26 cellular contexts compared by ENCODE assay signal in genomic region chr21:37615962-37616361, GRCh38.
"Had no signal": no experiment of that assay in that cellular context is flagged by ENCODE, and none has a peak within 500 bp of the region (broad histone marks: within the 10 kb centered on the region; RNA-seq: fewer than 3 reads in every experiment).

No MANE protein-coding gene starts in this region.

- H3K27me3 ChIP-seq: cardiac muscle cell, Peyer's patch had no signal

- ATAC-seq: activated CD4-positive, alpha-beta T cell treated with anti-CD3 and anti-CD28 coated beads for 36 hours; activated naive CD8-positive, alpha-beta T cell treated with anti-CD3 and anti-CD28 coated beads, Interleukin-2, amount 50 U/mL, for 24 hours; PC-3 had no signal

- H3K4me2 ChIP-seq: SK-N-SH had no signal

- DNase-seq: activated CD4-positive, alpha-beta memory T cell treated with anti-CD3 and anti-CD28 coated beads for 36 hours; activated CD4-positive, alpha-beta T cell treated with anti-CD3 and anti-CD28 coated beads for 36 hours; activated CD4-positive, alpha-beta T cell treated with anti-CD3 and anti-CD28 coated beads, Interleukin-2, amount 10 ng/mL, durations not matched to agents 7 days and 5 days; activated CD8-positive, alpha-beta memory T cell treated with anti-CD3 and anti-CD28 coated beads, Interleukin-2, amount 50 U/mL, for 4 hours; activated effector memory CD4-positive, alpha-beta T cell treated with Interleukin-2 at 50 U/mL for 16 hours; activated naive CD4-positive, alpha-beta T cell treated with anti-CD3 and anti-CD28 coated beads, Interleukin-2, amount 10 ng/mL, durations not matched to agents 7 days and 5 days; activated naive CD8-positive, alpha-beta T cell treated with anti-CD3 and anti-CD28 coated beads, Interleukin-2, amount 50 U/mL, for 24 hours; activated T-cell treated with anti-CD3 and anti-CD28 coated beads for 4 hours; activated T-cell treated with anti-CD3 and anti-CD28 coated beads, Interleukin-2, amount 50 U/mL, for 48 hours; cortex of kidney; NCI-H187 treated with DMSO at 0.1 percent for 48 hours; NCI-H2081 treated with DMSO at 0.1 percent for 48 hours; NCI-H2171 treated with DMSO at 0.1 percent for 48 hours; NCI-H226; NCI-H446 treated with DMSO at 0.1 percent for 48 hours; NCI-H524; NCI-H69; NK-92 treated with Interleukin-12 subunit alpha and Interleukin-12 subunit beta, amount 100 ng/mL, for 24 hours; PC-3; Peyer's patch; RPMI8226; SHP77 treated with DMSO at 0.1 percent for 48 hours; SK-N-SH had no signal

- H3K9me3 ChIP-seq: Peyer's patch, SJSA1, SK-N-SH had no signal

- H3K9ac ChIP-seq: SK-N-SH had no signal

- H3K4me1 ChIP-seq: Peyer's patch, SJSA1 had no signal

- H3K27ac ChIP-seq: cardiac muscle cell, Peyer's patch, SJSA1 had no signal

- FAIRE-seq: TTC549 had no signal

- H3K36me3 ChIP-seq: cardiac muscle cell, Peyer's patch, SJSA1 had no signal

- H3K4me3 ChIP-seq: cardiac muscle cell, Peyer's patch, SJSA1 had no signal
